29 cellular contexts compared by ENCODE assay signal in the genomic region with DNA sequence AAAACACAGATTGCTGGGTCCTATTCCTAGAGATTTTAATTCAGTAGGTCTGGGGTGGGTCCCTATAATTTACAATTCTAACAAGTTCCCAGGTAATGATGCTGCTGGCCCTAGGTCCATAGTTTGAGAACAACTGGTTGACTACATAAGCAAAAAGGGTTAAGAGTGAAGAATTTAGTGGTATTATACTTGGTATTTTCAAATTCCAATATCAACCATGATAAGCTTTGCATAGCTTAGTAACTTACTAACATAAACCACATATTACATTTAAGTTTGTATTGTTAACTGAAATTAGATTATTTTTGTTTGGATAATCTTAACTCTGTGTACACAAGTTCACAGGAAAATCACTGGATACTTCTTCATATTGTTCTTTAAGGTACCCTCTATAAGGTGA.
DNase-seq lines count a peak whose midpoint lies in the region; ATAC-seq and TF ChIP-seq lines count a peak whose summit lies in the region.
"Had no signal": no experiment of that assay in that cellular context is flagged by ENCODE, and none has a peak within 500 bp of the region (broad histone marks: within the 10 kb centered on the region; RNA-seq: fewer than 3 reads in every experiment).

No MANE protein-coding gene starts in this region.

- H3K27me3 Mint-ChIP-seq in Calu3 (ENCODE audit: unreplicated experiment), result no peaks in the 10 kb centered on the region
- H3K27me3 Mint-ChIP-seq: activated CD4-positive, alpha-beta T cell treated with anti-CD3 and anti-CD28 coated beads for 36 hours; activated naive CD8-positive, alpha-beta T cell treated with anti-CD3 and anti-CD28 coated beads, Interleukin-2, amount 10 ng/mL, durations not matched to agents 7 days and 5 days had no signal

- H3K4me3 ChIP-seq in ACC112 (ENCODE audit: low read depth, low read length), result no peak overlapping the region
- no peak overlapping the region for H3K4me3 ChIP-seq in RWPE2 (ENCODE audit: severe bottlenecking)
- H3K4me3 ChIP-seq in mammary epithelial cell (replicated peaks in 1 of 3; ENCODE audit: insufficient read depth in 1 of 3, low read depth in 2 of 3, low read length in 3 of 3), result no peak overlapping the region
- no peak overlapping the region for H3K4me3 ChIP-seq in osteoblast (ENCODE audit: insufficient read depth, low read length)
- H3K4me3 ChIP-seq: pancreas, SK-N-MC, upper lobe of right lung had no signal

- DNase-seq in RWPE2 (ENCODE audit: low spot score) (no peak), mammary epithelial cell (no peak), osteoblast (ENCODE audit: insufficient read length, low spot score, missing footprints) (peak; percentile 1), DMS153 (lab: John Stamatoyannopoulos, UW) (no peak), Calu3 (no peak), NCI-H82 (lab: John Stamatoyannopoulos, UW) (no peak)
- DNase-seq: activated CD4-positive, alpha-beta T cell treated with anti-CD3 and anti-CD28 coated beads for 36 hours; activated CD8-positive, alpha-beta memory T cell treated with anti-CD3 and anti-CD28 coated beads for 24 hours; activated effector memory CD4-positive, alpha-beta T cell treated with Interleukin-2 at 50 U/mL for 16 hours; activated naive CD8-positive, alpha-beta T cell treated with anti-CD3 and anti-CD28 coated beads, Interleukin-2, amount 10 ng/mL, durations not matched to agents 7 days and 5 days; AML-193; CD4-positive, alpha-beta memory T cell; effector CD8-positive, alpha-beta T cell; H9; KG1; NCI-H1436 treated with DMSO at 0.1 percent for 48 hours; NCI-H2107; NCI-H446 treated with DMSO at 0.1 percent for 48 hours; RPMI8226; stimulated activated CD4-positive, alpha-beta T cell treated with anti-CD3 and anti-CD28 coated beads, Interleukin-2, amount 100 ng/mL, for 48 hours; substantia nigra; upper lobe of right lung had no signal

- H3K27ac ChIP-seq in ACC112 (ENCODE audit: low read depth, low read length), result peak overlapping the region; percentile 95
- peak overlapping the region; percentile 76 for H3K27ac ChIP-seq in RWPE2 (ENCODE audit: poor library complexity, severe bottlenecking)
- H3K27ac ChIP-seq in mammary epithelial cell (ENCODE audit: insufficient read depth, low read depth, low read length), result peak overlapping the region; percentile 50
- peak overlapping the region; percentile 79 for H3K27ac ChIP-seq in osteoblast (ENCODE audit: low read depth, low read length)
- H3K27ac ChIP-seq: 22Rv1, foreskin keratinocyte, pancreas, SK-N-MC, upper lobe of right lung had no signal

- intact Hi-C loops in mammary epithelial cell (cut with micrococcal nuclease) (loop anchor here (2.0 kb wide), 1 partner anchor 55 kb away; no protein-coding TSS in a partner anchor), Calu3 (cut with micrococcal nuclease; ENCODE audit: unreplicated experiment) (no loop called here)

- peak overlapping the region; percentile 9 for H2AFZ ChIP-seq in ACC112 (ENCODE audit: low read length, unreplicated experiment)
- no peak overlapping the region for H2AFZ ChIP-seq in mammary epithelial cell (ENCODE audit: low read depth, low read length)
- no peak overlapping the region for H2AFZ ChIP-seq in osteoblast (ENCODE audit: low read length)

- no peak overlapping the region for H3K27ac Mint-ChIP-seq in Calu3 (ENCODE audit: unreplicated experiment)
- H3K27ac Mint-ChIP-seq: activated CD4-positive, alpha-beta T cell treated with anti-CD3 and anti-CD28 coated beads for 36 hours; activated naive CD8-positive, alpha-beta T cell treated with anti-CD3 and anti-CD28 coated beads, Interleukin-2, amount 10 ng/mL, durations not matched to agents 7 days and 5 days; brain; CD4-positive, alpha-beta memory T cell; H9 had no signal

- CTCF ChIA-PET in mammary epithelial cell (lab: Charles Lee; ENCODE audit: low non-redundant PET) (no interaction called here), Calu3 (lab: Charles Lee) (no interaction called here)

- H3K9ac ChIP-seq in mammary epithelial cell (ENCODE audit: insufficient read depth, low read length), result no peak overlapping the region

- no peaks in the 10 kb centered on the region for H3K36me3 Mint-ChIP-seq in Calu3 (ENCODE audit: insufficient read depth, unreplicated experiment)
- H3K36me3 Mint-ChIP-seq: activated naive CD8-positive, alpha-beta T cell treated with anti-CD3 and anti-CD28 coated beads, Interleukin-2, amount 10 ng/mL, durations not matched to agents 7 days and 5 days; brain; CD4-positive, alpha-beta memory T cell had no signal

- H3K36me3 ChIP-seq in ACC112 (ENCODE audit: insufficient read depth, low read length) (no peaks in the 10 kb centered on the region), RWPE2 (ENCODE audit: low read depth) (no peaks in the 10 kb centered on the region), mammary epithelial cell (ENCODE audit: insufficient read depth, low read length) (no peaks in the 10 kb centered on the region), osteoblast (ENCODE audit: insufficient read depth, low read length) (no peaks in the 10 kb centered on the region)
- H3K36me3 ChIP-seq: pancreas, upper lobe of right lung had no signal

- ATAC-seq in RWPE2 (ENCODE audit: low read depth), result no peak
- no peak for ATAC-seq in HG02642 (IDR thresholded peaks at IDR 0.05; ENCODE audit: poor library complexity, unreplicated experiment)
- ATAC-seq: activated CD4-positive, alpha-beta T cell treated with anti-CD3 and anti-CD28 coated beads for 36 hours had no signal

- no peak for TF ChIP-seq CTCF in RWPE2 (IDR thresholded peaks at IDR 0.05; ENCODE audit: poor library complexity, severe bottlenecking)
- TF ChIP-seq CTCF in mammary epithelial cell (conservative IDR thresholded peaks at IDR 0.05 in 1 of 2, IDR thresholded peaks at IDR 0.05 in 1 of 2; ENCODE audit: extremely low read depth in 1 of 2, insufficient read depth in 1 of 2, low read depth in 1 of 2, low read length in 2 of 2), result no peak
- TF ChIP-seq CTCF in osteoblast (IDR thresholded peaks at IDR 0.05; ENCODE audit: extremely low read depth, low read depth, low read length), result no peak
- no peak for TF ChIP-seq CTCF in Calu3 (IDR thresholded peaks at IDR 0.05; ENCODE audit: unreplicated experiment)

- dilution Hi-C loops in mammary epithelial cell (cut with HindIII; ENCODE audit: low sequenced_read_pairs), result no loop called here

- H3K4me1 ChIP-seq in ACC112 (ENCODE audit: control insufficient read depth, insufficient read depth, low read length, unreplicated experiment) (peaks cover 52% of the 10 kb centered on the region), RWPE2 (ENCODE audit: insufficient read depth, poor library complexity, severe bottlenecking) (peaks cover 34% of the 10 kb centered on the region), mammary epithelial cell (ENCODE audit: insufficient read depth, low read length) (peaks cover 66% of the 10 kb centered on the region), osteoblast (ENCODE audit: insufficient read depth, low read length) (peaks cover 44% of the 10 kb centered on the region)
- H3K4me1 ChIP-seq: pancreas, upper lobe of right lung had no signal

- H3K9me3 ChIP-seq in RWPE2 (ENCODE audit: severe bottlenecking), result no peaks in the 10 kb centered on the region
- H3K9me3 ChIP-seq in mammary epithelial cell (replicated peaks; ENCODE audit: insufficient read depth, low read length), result peaks cover 4% of the 10 kb centered on the region
- no peaks in the 10 kb centered on the region for H3K9me3 ChIP-seq in osteoblast (ENCODE audit: low read depth, low read length)
- H3K9me3 ChIP-seq: pancreas, upper lobe of right lung had no signal

- H3K4me2 ChIP-seq in mammary epithelial cell (ENCODE audit: insufficient read depth, low read depth, low read length) (peak overlapping the region; percentile 9), osteoblast (ENCODE audit: insufficient read depth, low read length) (peak overlapping the region; percentile 40)

- BruUV-seq in mammary epithelial cell (replicated peaks; lab: Mats Ljungman, UMichigan) (no TSS peak), Calu3 (replicated peaks; lab: Mats Ljungman, UMichigan) (no TSS peak)

- in situ Hi-C loops in mammary epithelial cell (cut with MboI; ENCODE audit: low sequenced_read_pairs in 2 of 2), result no loop called here

- H3K4me3 Mint-ChIP-seq in Calu3 (ENCODE audit: low read depth, unreplicated experiment), result no peak overlapping the region
- H3K4me3 Mint-ChIP-seq: activated CD4-positive, alpha-beta T cell treated with anti-CD3 and anti-CD28 coated beads for 36 hours; activated naive CD8-positive, alpha-beta T cell treated with anti-CD3 and anti-CD28 coated beads, Interleukin-2, amount 10 ng/mL, durations not matched to agents 7 days and 5 days; brain; CD4-positive, alpha-beta memory T cell; H9 had no signal

- H4K20me1 ChIP-seq in mammary epithelial cell (ENCODE audit: insufficient read depth, low read length) (no peaks in the 10 kb centered on the region), osteoblast (ENCODE audit: insufficient read depth, low read length) (no peaks in the 10 kb centered on the region)

- peaks cover 10% of the 10 kb centered on the region for H3K4me1 Mint-ChIP-seq in Calu3 (ENCODE audit: low read depth, unreplicated experiment)
- H3K4me1 Mint-ChIP-seq: activated CD4-positive, alpha-beta T cell treated with anti-CD3 and anti-CD28 coated beads for 36 hours; activated naive CD8-positive, alpha-beta T cell treated with anti-CD3 and anti-CD28 coated beads, Interleukin-2, amount 10 ng/mL, durations not matched to agents 7 days and 5 days; CD4-positive, alpha-beta memory T cell had no signal

- no peaks in the 10 kb centered on the region for H3K79me2 ChIP-seq in ACC112 (ENCODE audit: control insufficient read depth, insufficient read depth, low read length, unreplicated experiment)
- H3K79me2 ChIP-seq in mammary epithelial cell (ENCODE audit: insufficient read depth, low read length), result no peaks in the 10 kb centered on the region
- H3K79me2 ChIP-seq in osteoblast (ENCODE audit: insufficient read depth, low read length), result no peaks in the 10 kb centered on the region

- no peaks in the 10 kb centered on the region for H3K9me3 Mint-ChIP-seq in Calu3 (ENCODE audit: low read depth, unreplicated experiment)
- H3K9me3 Mint-ChIP-seq: brain had no signal

- no peaks in the 10 kb centered on the region for H3K27me3 ChIP-seq in ACC112 (ENCODE audit: insufficient read depth, low read length)
- no peaks in the 10 kb centered on the region for H3K27me3 ChIP-seq in RWPE2 (ENCODE audit: insufficient read depth, poor library complexity, severe bottlenecking)
- no peaks in the 10 kb centered on the region for H3K27me3 ChIP-seq in mammary epithelial cell (ENCODE audit: insufficient read depth, low read length)
- no peaks in the 10 kb centered on the region for H3K27me3 ChIP-seq in osteoblast (ENCODE audit: insufficient read depth, low read length)
- H3K27me3 ChIP-seq: foreskin keratinocyte, pancreas, upper lobe of right lung had no signal
